In genomic region chr5:963673-964531, GRCh38 we compare ENCODE assay signal across 8 cellular contexts. TPM values are rescaled to one million over a fixed set of nuclear protein-coding genes. Genes with fewer than 3 reads are reported as not detected.
DNase-seq lines count a peak whose midpoint lies in the region; ATAC-seq lines count a peak whose summit lies in the region.

No MANE protein-coding gene starts in this region.

- peak overlapping the region; percentile 26 to 61 for H3K4me3 Mint-ChIP-seq in stimulated activated naive B cell treated with anti-CD40 and anti-IgM and Interleukin-4, amounts not matched to agents 10 μg/mL and 1 μg/mL and 100 μg/mL, for 72 hours

- peak overlapping the region; percentile 95 for H3K27ac Mint-ChIP-seq in stimulated activated naive B cell treated with anti-CD40 and anti-IgM and Interleukin-4, amounts not matched to agents 10 μg/mL and 1 μg/mL and 100 μg/mL, for 72 hours

- H3K27me3 Mint-ChIP-seq in stimulated activated naive B cell treated with anti-CD40 and anti-IgM and Interleukin-4, amounts not matched to agents 10 μg/mL and 1 μg/mL and 100 μg/mL, for 72 hours, result peaks cover 79 to 93% of the 10 kb centered on the region in 2 donors

- H3K4me1 Mint-ChIP-seq in stimulated activated naive B cell treated with anti-CD40 and anti-IgM and Interleukin-4, amounts not matched to agents 10 μg/mL and 1 μg/mL and 100 μg/mL, for 72 hours, result peaks cover 26 to 50% of the 10 kb centered on the region in 2 donors

- no peaks in the 10 kb centered on the region for H3K36me3 Mint-ChIP-seq in stimulated activated naive B cell treated with anti-CD40 and anti-IgM and Interleukin-4, amounts not matched to agents 10 μg/mL and 1 μg/mL and 100 μg/mL, for 72 hours

- peak; percentile 48 for ATAC-seq in HG03175 (IDR thresholded peaks at IDR 0.05; ENCODE audit: unreplicated experiment)
- peak; percentile 69 for ATAC-seq in Right ventricle myocardium superior (ENCODE audit: poor library complexity)
- peak; percentile 90 to 91 for ATAC-seq in stimulated activated naive B cell treated with anti-CD40 and anti-IgM and Interleukin-4, amounts not matched to agents 10 μg/mL and 1 μg/mL and 100 μg/mL, for 72 hours (replicated peaks)

- peak; percentile 17 to 19 for DNase-seq in activated CD4-positive, alpha-beta T cell treated with anti-CD3 and anti-CD28 coated beads for 4 hours
- DNase-seq in activated CD4-positive, alpha-beta T cell treated with anti-CD3 and anti-CD28 coated beads, Interleukin-2, amount 50 U/mL, for 4 hours, result no peak
- DNase-seq in activated CD4-positive, alpha-beta T cell treated with anti-CD3 and anti-CD28 coated beads for 48 hours, result peak; percentile 64
- DNase-seq in Right ventricle myocardium superior, result peak; percentile 76
- DNase-seq in stimulated activated naive B cell treated with anti-CD40 and anti-IgM and Interleukin-4, amounts not matched to agents 10 μg/mL and 1 μg/mL and 100 μg/mL, for 72 hours, result peak; percentile 74
- no peak for DNase-seq in retina
- no peak for DNase-seq in HT-29 (ENCODE audit: low spot score)

- intact Hi-C loops in Right ventricle myocardium superior (cut with DNase I), result no loop called here

- peaks cover 0 to 1% of the 10 kb centered on the region in 2 donors for H3K9me3 Mint-ChIP-seq in stimulated activated naive B cell treated with anti-CD40 and anti-IgM and Interleukin-4, amounts not matched to agents 10 μg/mL and 1 μg/mL and 100 μg/mL, for 72 hours

RNA-seq across cellular contexts. Expression of gene NKD2, which starts 44.7 kb away (rescaled TPM):
- 2.8 TPM for total RNA-seq in Right ventricle myocardium superior
- 5.8 and 7.5 TPM in 2 replicates for total RNA-seq in HT-29 (2014; rRNA removed; shearing (Covaris generic))

Comparison
In these comparisons a context has a peak if more than half of its experiments do, and no peak if none do; other contexts are left out.
1. DNase-seq: peak in activated CD4-positive, alpha-beta T cell treated with anti-CD3 and anti-CD28 coated beads for 4 hours (2 of 2), activated CD4-positive, alpha-beta T cell treated with anti-CD3 and anti-CD28 coated beads for 48 hours (single experiment), Right ventricle myocardium superior (single experiment) and stimulated activated naive B cell treated with anti-CD40 and anti-IgM and Interleukin-4, amounts not matched to agents 10 μg/mL and 1 μg/mL and 100 μg/mL, for 72 hours (single experiment); none in activated CD4-positive, alpha-beta T cell treated with anti-CD3 and anti-CD28 coated beads, Interleukin-2, amount 50 U/mL, for 4 hours (0 of 2), retina (single experiment) and HT-29 (single experiment).
2. Peak in every context shown above with its lines, with median percentiles within 50 percentile points of each other: ATAC-seq.